ENCODE assay signal across 1 cellular context in genomic region chr10:125824736-125825135, GRCh38.
TF ChIP-seq lines count a peak whose summit lies in the region.

No MANE protein-coding gene starts in this region.

TF ChIP-seq in A549, 52 proteins besides CTCF, POLR2A, EP300 and RAD21:
- TF ChIP-seq RARB (CRISPR knock-in tag; IDR thresholded peaks at IDR 0.05), result no peak
- TF ChIP-seq FOSL2 (IDR thresholded peaks at IDR 0.05), result no peak
- TF ChIP-seq FOSL2 (CRISPR knock-in tag; IDR thresholded peaks at IDR 0.05), result peak; percentile 59
